16 cellular contexts compared by ENCODE assay signal in the genomic region with DNA sequence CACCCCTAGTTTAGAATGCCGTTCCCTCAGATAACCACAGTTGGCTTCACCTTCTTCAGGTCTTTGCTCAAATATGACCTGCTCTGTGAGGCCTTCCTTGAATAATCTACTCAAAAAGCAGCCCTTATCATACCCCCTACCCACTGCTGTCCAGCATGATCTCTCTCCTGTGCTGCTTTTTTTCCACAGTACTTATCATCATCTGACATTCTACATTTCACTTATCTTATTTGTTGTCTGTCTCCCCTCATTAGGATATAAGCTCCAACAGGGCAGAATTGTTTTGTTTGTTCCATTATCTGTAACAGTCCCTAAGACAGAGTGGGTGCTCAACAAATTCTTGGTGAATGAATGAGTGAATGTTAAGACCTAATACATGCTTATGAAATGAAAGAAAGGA. TPM values are rescaled to one million over a fixed set of nuclear protein-coding genes. Genes with fewer than 3 reads are reported as not detected.
DNase-seq lines count a peak whose midpoint lies in the region; ATAC-seq and TF ChIP-seq lines count a peak whose summit lies in the region.
"Had no signal": no experiment of that assay in that cellular context is flagged by ENCODE, and none has a peak within 500 bp of the region (broad histone marks: within the 10 kb centered on the region; RNA-seq: fewer than 3 reads in every experiment).

No MANE protein-coding gene starts in this region.

- no peaks in the 10 kb centered on the region for H3K9me3 Mint-ChIP-seq in CD4-positive, CD25-positive, alpha-beta regulatory T cell
- peaks cover 1% of the 10 kb centered on the region for H3K9me3 Mint-ChIP-seq in activated naive CD8-positive, alpha-beta T cell treated with anti-CD3 and anti-CD28 coated beads for 36 hours
- H3K9me3 Mint-ChIP-seq in naive thymus-derived CD8-positive, alpha-beta T cell = no peaks in the 10 kb centered on the region

- H3K4me3 ChIP-seq in CD4-positive, CD25-positive, alpha-beta regulatory T cell (ENCODE audit: low read depth, low read length) = no peak overlapping the region
- H3K4me3 ChIP-seq in HEK293 (ENCODE audit: low read depth, low read length) = no peak overlapping the region
- H3K4me3 ChIP-seq: body of pancreas had no signal

- no peak for TF ChIP-seq CTCF in HEK293 (tag by site-specific recombination; IDR thresholded peaks at IDR 0.05)

- H3K27me3 ChIP-seq in CD4-positive, CD25-positive, alpha-beta regulatory T cell (ENCODE audit: control insufficient read depth, insufficient read depth, low read length) = no peaks in the 10 kb centered on the region
- H3K27me3 ChIP-seq: body of pancreas had no signal

- DNase-seq in CD4-positive, CD25-positive, alpha-beta regulatory T cell = no peak
- no peak for DNase-seq in activated naive CD8-positive, alpha-beta T cell treated with anti-CD3 and anti-CD28 coated beads for 36 hours
- DNase-seq in naive thymus-derived CD8-positive, alpha-beta T cell = no peak
- no peak for DNase-seq in KG1 (lab: John Stamatoyannopoulos, UW)
- DNase-seq in HEK293T (ENCODE audit: extremely low spot score) = no peak
- no peak for DNase-seq in NCI-H524 treated with DMSO at 0.1 percent for 48 hours (lab: John Stamatoyannopoulos, UW)
- DNase-seq: activated CD4-positive, alpha-beta memory T cell treated with anti-CD3 and anti-CD28 coated beads, Interleukin-2, amount 10 ng/mL, durations not matched to agents 7 days and 5 days; activated naive CD8-positive, alpha-beta T cell treated with anti-CD3 and anti-CD28 coated beads, Interleukin-2, amount 10 ng/mL, durations not matched to agents 7 days and 5 days; body of pancreas; DMS79; H9; NCI-H2171; NCI-H526 treated with DMSO at 0.1 percent for 48 hours; stimulated activated naive CD4-positive, alpha-beta T cell had no signal

- H3K27ac Mint-ChIP-seq in CD4-positive, CD25-positive, alpha-beta regulatory T cell = peak overlapping the region; percentile 39 to 84 (median 68)
- peak overlapping the region; percentile 8 for H3K27ac Mint-ChIP-seq in activated naive CD8-positive, alpha-beta T cell treated with anti-CD3 and anti-CD28 coated beads for 36 hours
- peak overlapping the region in 6 of 10 donors; percentile 1 to 79 (median 27) for H3K27ac Mint-ChIP-seq in naive thymus-derived CD8-positive, alpha-beta T cell
- H3K27ac Mint-ChIP-seq: activated CD4-positive, alpha-beta memory T cell treated with anti-CD3 and anti-CD28 coated beads, Interleukin-2, amount 10 ng/mL, durations not matched to agents 7 days and 5 days; activated naive CD8-positive, alpha-beta T cell treated with anti-CD3 and anti-CD28 coated beads, Interleukin-2, amount 10 ng/mL, durations not matched to agents 7 days and 5 days; H9 had no signal

- no peaks in the 10 kb centered on the region for H3K27me3 Mint-ChIP-seq in CD4-positive, CD25-positive, alpha-beta regulatory T cell
- H3K27me3 Mint-ChIP-seq in activated naive CD8-positive, alpha-beta T cell treated with anti-CD3 and anti-CD28 coated beads for 36 hours = no peaks in the 10 kb centered on the region
- no peaks in the 10 kb centered on the region for H3K27me3 Mint-ChIP-seq in naive thymus-derived CD8-positive, alpha-beta T cell
- H3K27me3 Mint-ChIP-seq: activated CD4-positive, alpha-beta memory T cell treated with anti-CD3 and anti-CD28 coated beads, Interleukin-2, amount 10 ng/mL, durations not matched to agents 7 days and 5 days; activated naive CD8-positive, alpha-beta T cell treated with anti-CD3 and anti-CD28 coated beads, Interleukin-2, amount 10 ng/mL, durations not matched to agents 7 days and 5 days had no signal

- ATAC-seq in CD4-positive, CD25-positive, alpha-beta regulatory T cell (ENCODE audit: low read depth in 2 of 2) = no peak
- ATAC-seq in naive thymus-derived CD8-positive, alpha-beta T cell = no peak
- ATAC-seq in GM18867 (IDR thresholded peaks at IDR 0.05; ENCODE audit: unreplicated experiment) = no peak
- ATAC-seq: body of pancreas had no signal

- H3K4me1 ChIP-seq in CD4-positive, CD25-positive, alpha-beta regulatory T cell (ENCODE audit: control insufficient read depth, insufficient read depth, low read length, poor library complexity, severe bottlenecking) = peaks cover 12% of the 10 kb centered on the region
- H3K4me1 ChIP-seq in HEK293 (ENCODE audit: control insufficient read depth, insufficient read depth, low read length) = peaks cover 8% of the 10 kb centered on the region; the same call in 1 of the 2 replicates

- no peaks in the 10 kb centered on the region for H3K9me3 ChIP-seq in CD4-positive, CD25-positive, alpha-beta regulatory T cell (ENCODE audit: control insufficient read depth in 2 of 2, low read length in 2 of 2)
- no peaks in the 10 kb centered on the region for H3K9me3 ChIP-seq in HEK293 (ENCODE audit: control insufficient read depth, insufficient read depth, low read depth, low read length)
- H3K9me3 ChIP-seq: body of pancreas had no signal

- peak overlapping the region in 1 of 4 donors; percentile 11 for H3K4me3 Mint-ChIP-seq in CD4-positive, CD25-positive, alpha-beta regulatory T cell
- H3K4me3 Mint-ChIP-seq in activated naive CD8-positive, alpha-beta T cell treated with anti-CD3 and anti-CD28 coated beads for 36 hours = no peak overlapping the region
- H3K4me3 Mint-ChIP-seq in naive thymus-derived CD8-positive, alpha-beta T cell = peak overlapping the region in 4 of 10 donors; percentile 1 to 27 (median 3)
- H3K4me3 Mint-ChIP-seq: activated CD4-positive, alpha-beta memory T cell treated with anti-CD3 and anti-CD28 coated beads, Interleukin-2, amount 10 ng/mL, durations not matched to agents 7 days and 5 days; activated naive CD8-positive, alpha-beta T cell treated with anti-CD3 and anti-CD28 coated beads, Interleukin-2, amount 10 ng/mL, durations not matched to agents 7 days and 5 days; H9 had no signal

- CTCF ChIA-PET in HEK293 (lab: Yijun Ruan, JAX) = no interaction called here
- CTCF ChIA-PET in HEK293T (lab: Yijun Ruan, JAX) = no interaction called here

- POLR2A ChIA-PET in HEK293 (lab: Yijun Ruan, JAX) = no interaction called here
- POLR2A ChIA-PET in naive thymus-derived CD8-positive, alpha-beta T cell (lab: Charles Lee) = no interaction called here
- POLR2A ChIA-PET in HEK293T (lab: Yijun Ruan, JAX) = no interaction called here

- peaks cover 8% of the 10 kb centered on the region for H3K36me3 Mint-ChIP-seq in CD4-positive, CD25-positive, alpha-beta regulatory T cell
- H3K36me3 Mint-ChIP-seq in activated naive CD8-positive, alpha-beta T cell treated with anti-CD3 and anti-CD28 coated beads for 36 hours = peaks cover 51% of the 10 kb centered on the region
- H3K36me3 Mint-ChIP-seq in naive thymus-derived CD8-positive, alpha-beta T cell = peaks cover 7 to 36% (median 7%) of the 10 kb centered on the region in 3 donors

- H3K4me1 Mint-ChIP-seq in CD4-positive, CD25-positive, alpha-beta regulatory T cell = peaks cover 64 to 83% (median 74%) of the 10 kb centered on the region in 4 donors
- H3K4me1 Mint-ChIP-seq in activated naive CD8-positive, alpha-beta T cell treated with anti-CD3 and anti-CD28 coated beads for 36 hours = peaks cover 71% of the 10 kb centered on the region
- H3K4me1 Mint-ChIP-seq in naive thymus-derived CD8-positive, alpha-beta T cell = peaks cover 45 to 90% (median 83%) of the 10 kb centered on the region in 4 donors

- no peak overlapping the region for H3K27ac ChIP-seq in CD4-positive, CD25-positive, alpha-beta regulatory T cell (ENCODE audit: insufficient read depth, low read length, poor library complexity, severe bottlenecking)
- H3K27ac ChIP-seq in HEK293 (ENCODE audit: extremely low read depth, low read depth, low read length) = no peak overlapping the region
- H3K27ac ChIP-seq: body of pancreas had no signal

- peaks cover 2% of the 10 kb centered on the region for H3K36me3 ChIP-seq in CD4-positive, CD25-positive, alpha-beta regulatory T cell (ENCODE audit: control insufficient read depth, insufficient read depth, low read length)
- no peaks in the 10 kb centered on the region for H3K36me3 ChIP-seq in HEK293 (ENCODE audit: control insufficient read depth in 2 of 2, insufficient read depth in 1 of 2, low read length in 2 of 2)

TF ChIP-seq in HEK293, 187 proteins besides CTCF, POLR2A, EP300 and RAD21 (continues in another document):
- TF ChIP-seq KLF1 (tag by site-specific recombination; IDR thresholded peaks at IDR 0.05) = no peak

TF ChIP-seq in HEK293T, 16 proteins besides CTCF, POLR2A, EP300 and RAD21:
- TF ChIP-seq SUZ12 (IDR thresholded peaks at IDR 0.05) (no peak), ARNT (IDR thresholded peaks at IDR 0.05) (no peak), NFRKB (IDR thresholded peaks at IDR 0.05) (no peak), LEF1 (IDR thresholded peaks at IDR 0.05; ENCODE audit: borderline replicate concordance) (no peak), ZNF384 (IDR thresholded peaks at IDR 0.05) (no peak), FOXA1 (IDR thresholded peaks at IDR 0.05) (no peak), FOXK2 (IDR thresholded peaks at IDR 0.05) (no peak), TARDBP (IDR thresholded peaks at IDR 0.05) (no peak), SP1 (IDR thresholded peaks at IDR 0.05) (no peak), FOXM1 (IDR thresholded peaks at IDR 0.05; ENCODE audit: borderline replicate concordance) (no peak), CTBP1 (IDR thresholded peaks at IDR 0.05; ENCODE audit: borderline replicate concordance) (no peak), L3MBTL2 (conservative IDR thresholded peaks at IDR 0.05) (no peak), ELF4 (IDR thresholded peaks at IDR 0.05) (no peak), BHLHE40 (IDR thresholded peaks at IDR 0.05; ENCODE audit: borderline replicate concordance) (no peak), PKNOX1 (IDR thresholded peaks at IDR 0.05) (no peak), HDGF (IDR thresholded peaks at IDR 0.05; ENCODE audit: borderline replicate concordance) (no peak)
TF ChIP-seq in HEK293T: peak in this region for 0.

RNA-seq across cellular contexts. Expression of gene USP24, which starts 18.1 kb away (rescaled TPM):
- total RNA-seq in CD4-positive, CD25-positive, alpha-beta regulatory T cell = 60.9 TPM
- polyA plus RNA-seq in CD4-positive, CD25-positive, alpha-beta regulatory T cell = 1 to 10 TPM; 5.7 to 7.2 (median 6.1) TPM
- total RNA-seq in activated naive CD8-positive, alpha-beta T cell treated with anti-CD3 and anti-CD28 coated beads for 36 hours = 10 to 100 TPM; 44.4 to 51.2 TPM
- 10 to 100 TPM; 78.8 to 81.1 TPM for total RNA-seq in naive thymus-derived CD8-positive, alpha-beta T cell
- polyA plus RNA-seq in naive thymus-derived CD8-positive, alpha-beta T cell = 1 to 10 TPM; 5.5 to 8.4 (median 6.0) TPM

Comparison
In these comparisons a context has a peak if more than half of its experiments do, and no peak if none do; other contexts are left out.
1. H3K27ac Mint-ChIP-seq: peak in every context shown above with its lines; median percentile 68 in CD4-positive, CD25-positive, alpha-beta regulatory T cell; 27 in naive thymus-derived CD8-positive, alpha-beta T cell; 8 in activated naive CD8-positive, alpha-beta T cell treated with anti-CD3 and anti-CD28 coated beads for 36 hours.